In genomic region chr15:51841401-51842040, GRCh38 we compare ENCODE assay signal across 1 cellular context.
TF ChIP-seq lines count a peak whose summit lies in the region.

No MANE protein-coding gene starts in this region.

TF ChIP-seq in endothelial cell of umbilical vein, 7 proteins besides CTCF, POLR2A, EP300 and RAD21:
- TF ChIP-seq JUN (IDR thresholded peaks at IDR 0.05; ENCODE audit: borderline replicate concordance, insufficient read depth, insufficient read length, low read depth), result no peak
